8 cellular contexts compared by ENCODE assay signal in genomic region chr1:234978397-234979291, GRCh38.
DNase-seq lines count a peak whose midpoint lies in the region; ATAC-seq and TF ChIP-seq lines count a peak whose summit lies in the region.

No MANE protein-coding gene starts in this region.

- DNase-seq in activated CD8-positive, alpha-beta memory T cell treated with anti-CD3 and anti-CD28 coated beads, Interleukin-2, amount 50 U/mL, for 4 hours, result peak; percentile 48
- no peak for DNase-seq in activated CD8-positive, alpha-beta memory T cell treated with anti-CD3 and anti-CD28 coated beads, Interleukin-2, amount 50 U/mL, for 48 hours
- DNase-seq in NCI-H2227 (lab: John Stamatoyannopoulos, UW; ENCODE audit: unreplicated experiment) (peak; percentile 44), activated T-cell treated with anti-CD3 and anti-CD28 coated beads for 24 hours (ENCODE audit: low read depth) (peak; percentile 40), fibroblast of mammary gland (ENCODE audit: low read depth) (peak; percentile 96), osteocyte (ENCODE audit: extremely low spot score, unreplicated experiment) (no peak), DMS153 (lab: John Stamatoyannopoulos, UW) (no peak)

- TF ChIP-seq CTCF in fibroblast of mammary gland (conservative IDR thresholded peaks at IDR 0.05; ENCODE audit: control insufficient read depth, insufficient read depth, low read depth, low read length) (peak; percentile 17), osteocyte (IDR thresholded peaks at IDR 0.05) (no peak)

- no peaks in the 10 kb centered on the region for H3K36me3 Mint-ChIP-seq in osteocyte (ENCODE audit: unreplicated experiment)

- ATAC-seq in HG02798 (IDR thresholded peaks at IDR 0.05; ENCODE audit: poor library complexity, unreplicated experiment), result peak; percentile 79

- H3K4me3 Mint-ChIP-seq in osteocyte (ENCODE audit: unreplicated experiment), result no peak overlapping the region

- peak overlapping the region; percentile 96 for H3K27ac Mint-ChIP-seq in osteocyte (ENCODE audit: unreplicated experiment)

- no peaks in the 10 kb centered on the region for H3K27me3 Mint-ChIP-seq in osteocyte (ENCODE audit: unreplicated experiment)

- H3K4me3 ChIP-seq in fibroblast of mammary gland (ENCODE audit: control insufficient read depth, low read depth, low read length), result no peak overlapping the region

- peaks cover 61% of the 10 kb centered on the region for H3K4me1 Mint-ChIP-seq in osteocyte (ENCODE audit: unreplicated experiment)

- no peaks in the 10 kb centered on the region for H3K9me3 Mint-ChIP-seq in osteocyte (ENCODE audit: unreplicated experiment)

Comparison
In these comparisons a context has a peak if more than half of its experiments do, and no peak if none do; other contexts are left out.
1. DNase-seq: peak in activated CD8-positive, alpha-beta memory T cell treated with anti-CD3 and anti-CD28 coated beads, Interleukin-2, amount 50 U/mL, for 4 hours (single experiment), NCI-H2227 (single experiment), activated T-cell treated with anti-CD3 and anti-CD28 coated beads for 24 hours (single experiment) and fibroblast of mammary gland (single experiment); none in activated CD8-positive, alpha-beta memory T cell treated with anti-CD3 and anti-CD28 coated beads, Interleukin-2, amount 50 U/mL, for 48 hours (single experiment), osteocyte (single experiment) and DMS153 (single experiment).